In genomic region chr1:170836146-170836545, GRCh38 we compare ENCODE assay signal across 21 cellular contexts.
DNase-seq lines count a peak whose midpoint lies in the region; ATAC-seq and TF ChIP-seq lines count a peak whose summit lies in the region.
"Had no signal": no experiment of that assay in that cellular context is flagged by ENCODE, and none has a peak within 500 bp of the region (broad histone marks: within the 10 kb centered on the region; RNA-seq: fewer than 3 reads in every experiment).

No MANE protein-coding gene starts in this region.

- POLR2A ChIA-PET in AG04449 (lab: Yijun Ruan, JAX), result no interaction called here
- POLR2A ChIA-PET in naive thymus-derived CD8-positive, alpha-beta T cell (lab: Charles Lee), result no interaction called here

- no peaks in the 10 kb centered on the region for H3K4me1 ChIP-seq in endodermal cell (ENCODE audit: control insufficient read depth, insufficient read depth, low read length)
- H3K4me1 ChIP-seq: heart left ventricle had no signal

- TF ChIP-seq CTCF in AG04449 (IDR thresholded peaks at IDR 0.05; ENCODE audit: insufficient read depth, low read length, missing control alignments) (no peak), HFF-Myc (IDR thresholded peaks at IDR 0.05; ENCODE audit: low read depth, low read length, missing control alignments) (no peak), brain microvascular endothelial cell (IDR thresholded peaks at IDR 0.05; ENCODE audit: low read depth, low read length, missing control alignments) (no peak), endodermal cell (conservative IDR thresholded peaks at IDR 0.05) (no peak)

- no peak overlapping the region for H3K4me3 Mint-ChIP-seq in endodermal cell
- no peak overlapping the region for H3K4me3 Mint-ChIP-seq in naive thymus-derived CD8-positive, alpha-beta T cell
- H3K4me3 Mint-ChIP-seq: activated naive CD8-positive, alpha-beta T cell had no signal

- no peaks in the 10 kb centered on the region for H3K4me1 Mint-ChIP-seq in endodermal cell
- peaks cover 0 to 1% (median 0%) of the 10 kb centered on the region in 4 donors for H3K4me1 Mint-ChIP-seq in naive thymus-derived CD8-positive, alpha-beta T cell

- H3K27me3 ChIP-seq in brain microvascular endothelial cell (replicated peaks) (no peaks in the 10 kb centered on the region), endodermal cell (ENCODE audit: control insufficient read depth, insufficient read depth, low read length, poor library complexity, severe bottlenecking) (no peaks in the 10 kb centered on the region)
- H3K27me3 ChIP-seq: dorsolateral prefrontal cortex, heart left ventricle, neutrophil had no signal

- no peak for ATAC-seq in GM21423 (IDR thresholded peaks at IDR 0.05; ENCODE audit: unreplicated experiment)
- no peak for ATAC-seq in naive thymus-derived CD8-positive, alpha-beta T cell
- ATAC-seq: heart left ventricle had no signal

- H3K27ac ChIP-seq in brain microvascular endothelial cell, result no peak overlapping the region
- no peak overlapping the region for H3K27ac ChIP-seq in endodermal cell (ENCODE audit: low read depth, low read length)
- H3K27ac ChIP-seq: dorsolateral prefrontal cortex, heart left ventricle, neutrophil had no signal

- no peaks in the 10 kb centered on the region for H3K9me3 ChIP-seq in endodermal cell (ENCODE audit: control insufficient read depth, low read length)
- H3K9me3 ChIP-seq: heart left ventricle, neutrophil had no signal

- H3K27me3 Mint-ChIP-seq in endodermal cell (ENCODE audit: insufficient read depth), result no peaks in the 10 kb centered on the region
- H3K27me3 Mint-ChIP-seq in naive thymus-derived CD8-positive, alpha-beta T cell, result peaks cover 0 to 22% (median 9%) of the 10 kb centered on the region in 5 donors

- CTCF ChIA-PET in AG04449 (lab: Yijun Ruan, JAX), result interaction anchor here (1.1 kb wide), 1 partner anchor 18 kb away, joined by 3 read pairs; no protein-coding TSS in a partner anchor

- in situ Hi-C loops in brain microvascular endothelial cell (cut with HindIII; ENCODE audit: low pct_ligation_motif_present, low sequenced_read_pairs), result no loop called here

- peak; percentile 19 for DNase-seq in AG04449 (ENCODE audit: low read depth, low spot score)
- peak; percentile 2 for DNase-seq in HFF-Myc (ENCODE audit: extremely low read depth, low read depth)
- peak; percentile 2 for DNase-seq in brain microvascular endothelial cell
- peak; percentile 39 for DNase-seq in kidney tubule cell (ENCODE audit: low spot score)
- no peak for DNase-seq in NCI-H82 treated with DMSO at 0.1 percent for 48 hours (lab: John Stamatoyannopoulos, UW; ENCODE audit: unreplicated experiment)
- DNase-seq in endodermal cell, result no peak
- no peak for DNase-seq in naive thymus-derived CD8-positive, alpha-beta T cell
- DNase-seq: activated CD4-positive, alpha-beta T cell treated with anti-CD3 and anti-CD28 coated beads for 1 hour; COR-L47; dorsolateral prefrontal cortex; heart left ventricle; KBM-7; NCI-H1092; NCI-H2029 treated with DMSO at 0.1 percent for 48 hours; NCI-H510A treated with DMSO at 0.1 percent for 48 hours; RPMI8226; stimulated activated CD4-positive, alpha-beta T cell treated with anti-CD3 and anti-CD28 coated beads, Interleukin-12 subunit alpha, Interleukin-12 subunit beta, amount 100 ng/mL, for 4 hours; stimulated activated CD8-positive, alpha-beta memory T cell treated with anti-CD3 and anti-CD28 coated beads, Interleukin-4, amount 100 ng/mL, for 48 hours had no signal

- H3K4me3 ChIP-seq in AG04449 (ENCODE audit: low read depth, low read length) (no peak overlapping the region), HFF-Myc (replicated peaks; ENCODE audit: low read depth, low read length) (no peak overlapping the region), brain microvascular endothelial cell (ENCODE audit: low read depth, low read length) (no peak overlapping the region), endodermal cell (ENCODE audit: low read length) (no peak overlapping the region)
- H3K4me3 ChIP-seq: dorsolateral prefrontal cortex, heart left ventricle had no signal

- H3K27ac Mint-ChIP-seq in endodermal cell, result no peak overlapping the region
- H3K27ac Mint-ChIP-seq in naive thymus-derived CD8-positive, alpha-beta T cell, result no peak overlapping the region
- H3K27ac Mint-ChIP-seq: activated naive CD8-positive, alpha-beta T cell had no signal

- H3K36me3 Mint-ChIP-seq in endodermal cell (ENCODE audit: low read depth), result no peaks in the 10 kb centered on the region
- no peaks in the 10 kb centered on the region for H3K36me3 Mint-ChIP-seq in naive thymus-derived CD8-positive, alpha-beta T cell
- H3K36me3 Mint-ChIP-seq: activated naive CD8-positive, alpha-beta T cell had no signal

- H3K36me3 ChIP-seq in brain microvascular endothelial cell (replicated peaks) (no peaks in the 10 kb centered on the region), endodermal cell (ENCODE audit: control insufficient read depth, insufficient read depth, low read length) (no peaks in the 10 kb centered on the region)
- H3K36me3 ChIP-seq: heart left ventricle, neutrophil had no signal

- H3K9ac ChIP-seq in endodermal cell (ENCODE audit: extremely low read depth, low read length, poor library complexity, severe bottlenecking), result no peak overlapping the region

- peaks cover 20% of the 10 kb centered on the region for H3K9me3 Mint-ChIP-seq in endodermal cell
- H3K9me3 Mint-ChIP-seq in naive thymus-derived CD8-positive, alpha-beta T cell, result peaks cover 0 to 11% (median 2%) of the 10 kb centered on the region in 9 donors

Comparison
In these comparisons a context has a peak if more than half of its experiments do, and no peak if none do; other contexts are left out.
1. DNase-seq: peak in AG04449 (single experiment), HFF-Myc (single experiment), brain microvascular endothelial cell (single experiment) and kidney tubule cell (single experiment); none in NCI-H82 treated with DMSO at 0.1 percent for 48 hours (single experiment), endodermal cell (single experiment) and naive thymus-derived CD8-positive, alpha-beta T cell (0 of 10).